In genomic region chr3:122183893-122184590, GRCh38 we compare ENCODE assay signal across 1 cellular context.
TF ChIP-seq lines count a peak whose summit lies in the region.

No MANE protein-coding gene starts in this region.

TF ChIP-seq in GM12878, 131 proteins besides CTCF, POLR2A, EP300 and RAD21 (continued from another document):
- TF ChIP-seq TAF1 (IDR thresholded peaks at IDR 0.05; ENCODE audit: borderline replicate concordance, low read depth, low read length) (no peak), ZSCAN29 (IDR thresholded peaks at IDR 0.05) (no peak), BHLHE40 (IDR thresholded peaks at IDR 0.05; ENCODE audit: borderline replicate concordance in 1 of 2, low read depth in 2 of 2, low read length in 1 of 2) (no peak), STAT3 (IDR thresholded peaks at IDR 0.05; ENCODE audit: low read depth, low read length) (no peak), NR2C2 (IDR thresholded peaks at IDR 0.05; ENCODE audit: borderline replicate concordance, control insufficient read depth, insufficient read length, low read depth) (no peak), ZNF274 (IDR thresholded peaks at IDR 0.05; ENCODE audit: insufficient read depth, insufficient read length) (no peak), SUZ12 (IDR thresholded peaks at IDR 0.05; ENCODE audit: unreplicated experiment) (peak; percentile 58), LARP7 (IDR thresholded peaks at IDR 0.05) (no peak), MTA2 (IDR thresholded peaks at IDR 0.05; ENCODE audit: low read depth) (no peak), RBBP5 (conservative IDR thresholded peaks at IDR 0.05) (no peak), SPI1 (IDR thresholded peaks at IDR 0.05; ENCODE audit: borderline replicate concordance, insufficient read depth, low read depth, low read length) (no peak), SIN3A (IDR thresholded peaks at IDR 0.05; ENCODE audit: low read depth, low read length) (no peak), KAT2A (conservative IDR thresholded peaks at IDR 0.05; ENCODE audit: control insufficient read depth, low read depth, low read length) (no peak), FOXM1 (IDR thresholded peaks at IDR 0.05; ENCODE audit: low read depth, low read length) (no peak), SUPT20H (IDR thresholded peaks at IDR 0.05; ENCODE audit: borderline replicate concordance, control insufficient read depth, low read depth, low read length) (no peak), GATAD2B (conservative IDR thresholded peaks at IDR 0.05; ENCODE audit: low read depth) (0 out of 2 replicates have a peak, but pooled peaks have one; percentile 22)
- TF ChIP-seq, protein P1, sequence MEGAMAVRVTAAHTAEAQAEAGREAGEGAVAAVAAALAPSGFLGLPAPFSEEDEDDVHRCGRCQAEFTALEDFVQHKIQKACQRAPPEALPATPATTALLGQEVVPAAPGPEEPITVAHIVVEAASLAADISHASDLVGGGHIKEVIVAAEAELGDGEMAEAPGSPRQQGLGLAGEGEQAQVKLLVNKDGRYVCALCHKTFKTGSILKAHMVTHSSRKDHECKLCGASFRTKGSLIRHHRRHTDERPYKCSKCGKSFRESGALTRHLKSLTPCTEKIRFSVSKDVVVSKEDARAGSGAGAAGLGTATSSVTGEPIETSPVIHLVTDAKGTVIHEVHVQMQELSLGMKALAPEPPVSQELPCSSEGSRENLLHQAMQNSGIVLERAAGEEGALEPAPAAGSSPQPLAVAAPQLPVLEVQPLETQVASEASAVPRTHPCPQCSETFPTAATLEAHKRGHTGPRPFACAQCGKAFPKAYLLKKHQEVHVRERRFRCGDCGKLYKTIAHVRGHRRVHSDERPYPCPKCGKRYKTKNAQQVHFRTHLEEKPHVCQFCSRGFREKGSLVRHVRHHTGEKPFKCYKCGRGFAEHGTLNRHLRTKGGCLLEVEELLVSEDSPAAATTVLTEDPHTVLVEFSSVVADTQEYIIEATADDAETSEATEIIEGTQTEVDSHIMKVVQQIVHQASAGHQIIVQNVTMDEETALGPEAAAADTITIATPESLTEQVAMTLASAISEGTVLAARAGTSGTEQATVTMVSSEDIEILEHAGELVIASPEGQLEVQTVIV (IDR thresholded peaks at IDR 0.05; ENCODE audit: borderline replicate concordance, partially characterized antibody) = no peak
